1 cellular context compared by ENCODE assay signal in the genomic region with DNA sequence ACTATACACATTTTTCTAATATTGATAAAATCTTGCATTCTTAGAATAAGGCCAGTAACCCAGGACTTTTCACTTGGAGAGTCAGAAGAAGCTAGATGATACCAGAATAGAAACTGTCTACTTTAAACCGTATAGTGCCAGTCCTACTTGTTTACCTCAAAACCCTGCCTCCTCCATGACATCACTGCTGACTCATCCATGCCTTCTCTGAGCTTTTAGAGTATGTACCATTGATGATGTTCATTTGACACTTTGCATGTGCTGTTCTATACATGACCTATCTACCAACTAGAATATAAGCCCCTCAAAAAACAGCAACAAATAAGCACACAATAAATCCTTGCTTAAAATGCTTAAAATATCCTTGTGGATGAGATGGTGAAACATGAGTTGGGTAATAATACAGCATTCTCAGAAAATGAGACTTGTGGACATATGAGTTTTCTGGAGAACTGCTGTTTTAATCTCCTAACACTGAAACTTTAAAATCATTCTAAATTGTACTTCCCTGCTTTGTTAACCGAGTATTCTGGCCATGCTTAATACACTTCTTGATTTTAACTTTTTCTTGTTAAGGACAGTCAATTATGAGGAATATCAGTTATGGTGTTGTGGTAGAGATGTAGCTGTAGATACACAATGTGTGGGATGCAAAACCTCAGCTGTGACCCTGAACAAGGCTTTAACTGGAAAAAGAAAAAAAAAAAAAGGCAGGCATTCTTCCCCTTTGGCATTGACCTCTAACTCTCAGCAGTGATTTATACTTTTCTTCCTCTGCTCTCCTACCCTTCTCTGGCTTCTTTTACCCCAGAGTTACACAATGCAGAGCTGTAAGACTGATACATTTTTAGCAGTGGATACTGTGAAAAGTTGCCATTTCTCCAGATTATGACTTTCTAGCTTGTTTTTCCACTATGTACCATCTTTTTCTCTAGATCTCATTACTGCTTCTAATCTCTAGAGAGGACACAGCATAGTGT.
TF ChIP-seq lines count a peak whose summit lies in the region.

No MANE protein-coding gene starts in this region.

TF ChIP-seq in K562, 482 proteins besides CTCF, POLR2A, EP300 and RAD21 (continued from another document):
- TF ChIP-seq, protein P1, sequence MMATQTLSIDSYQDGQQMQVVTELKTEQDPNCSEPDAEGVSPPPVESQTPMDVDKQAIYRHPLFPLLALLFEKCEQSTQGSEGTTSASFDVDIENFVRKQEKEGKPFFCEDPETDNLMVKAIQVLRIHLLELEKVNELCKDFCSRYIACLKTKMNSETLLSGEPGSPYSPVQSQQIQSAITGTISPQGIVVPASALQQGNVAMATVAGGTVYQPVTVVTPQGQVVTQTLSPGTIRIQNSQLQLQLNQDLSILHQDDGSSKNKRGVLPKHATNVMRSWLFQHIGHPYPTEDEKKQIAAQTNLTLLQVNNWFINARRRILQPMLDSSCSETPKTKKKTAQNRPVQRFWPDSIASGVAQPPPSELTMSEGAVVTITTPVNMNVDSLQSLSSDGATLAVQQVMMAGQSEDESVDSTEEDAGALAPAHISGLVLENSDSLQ (IDR thresholded peaks at IDR 0.05) = peak; percentile 50; the same call in 1 of the 2 replicates
- TF ChIP-seq FOXJ2 (tag; IDR thresholded peaks at IDR 0.05) (peak; percentile 70; the same call in 1 of the 2 replicates), JUN (IDR thresholded peaks at IDR 0.05; ENCODE audit: borderline replicate concordance, low read depth, low read length) (peak; percentile 95), JUN (CRISPR knock-in tag; IDR thresholded peaks at IDR 0.05; ENCODE audit: borderline replicate concordance) (no peak), NFYB (IDR thresholded peaks at IDR 0.05; ENCODE audit: extremely low read depth, insufficient read length) (no peak), ATF1 (CRISPR knock-in tag; IDR thresholded peaks at IDR 0.05) (no peak), ATF1 (tag; IDR thresholded peaks at IDR 0.05) (peak; percentile 87), HDAC2 (IDR thresholded peaks at IDR 0.05) (no peak), L3MBTL2 (IDR thresholded peaks at IDR 0.05) (0 out of 2 replicates have a peak, but pooled peaks have one; percentile 41), RBFOX2 (IDR thresholded peaks at IDR 0.05; ENCODE audit: low read depth, low read length) (0 out of 2 replicates have a peak, but pooled peaks have one; percentile 6), ZZZ3 (IDR thresholded peaks at IDR 0.05) (no peak), ELF1 (tag; IDR thresholded peaks at IDR 0.05) (no peak), CREB1 (IDR thresholded peaks at IDR 0.05) (peak; percentile 87), CREB1 (CRISPR knock-in tag; IDR thresholded peaks at IDR 0.05) (peak; percentile 67; the same call in 1 of the 2 replicates), POLR3A (IDR thresholded peaks at IDR 0.05; ENCODE audit: borderline replicate concordance, extremely low read depth, insufficient read depth, insufficient read length) (no peak), FOS (IDR thresholded peaks at IDR 0.05; ENCODE audit: extremely low read depth, insufficient read length) (peak; percentile 20), NFE2L1 (tag; IDR thresholded peaks at IDR 0.05; ENCODE audit: borderline replicate concordance, low read depth) (peak; percentile 47; the same call in 1 of the 2 replicates), MEIS2 (IDR thresholded peaks at IDR 0.05; ENCODE audit: partially characterized antibody) (peak; percentile 19), CHD1 (IDR thresholded peaks at IDR 0.05; ENCODE audit: low read length) (no peak), SETDB1 (IDR thresholded peaks at IDR 0.05; ENCODE audit: low read length) (no peak), ATF7 (IDR thresholded peaks at IDR 0.05) (peak; percentile 79), XRCC4 (IDR thresholded peaks at IDR 0.05; ENCODE audit: extremely low read depth, insufficient read depth, insufficient read length) (no peak), NFE2 (IDR thresholded peaks at IDR 0.05; ENCODE audit: low read depth) (peak; percentile 85), MTA3 (IDR thresholded peaks at IDR 0.05; ENCODE audit: borderline replicate concordance) (peak; percentile 37; the same call in 1 of the 2 replicates), DPF2 (IDR thresholded peaks at IDR 0.05) (peak; percentile 71; the same call in 1 of the 2 replicates), BMI1 (IDR thresholded peaks at IDR 0.05; ENCODE audit: low read length) (no peak), PYGO2 (tag; IDR thresholded peaks at IDR 0.05) (no peak), MAFF (IDR thresholded peaks at IDR 0.05; ENCODE audit: low read length) (peak; percentile 52; the same call in 1 of the 2 replicates), MAFK (IDR thresholded peaks at IDR 0.05; ENCODE audit: low read length) (peak; percentile 69), JUNB (CRISPR knock-in tag; conservative IDR thresholded peaks at IDR 0.05) (peak; percentile 76; the same call in 1 of the 2 replicates), PHB (CRISPR knock-in tag; IDR thresholded peaks at IDR 0.05) (no peak), TARDBP (IDR thresholded peaks at IDR 0.05) (peak; percentile 36; the same call in 1 of the 2 replicates), HOXB6 (CRISPR knock-in tag; IDR thresholded peaks at IDR 0.05; ENCODE audit: borderline replicate concordance) (no peak), KHSRP (IDR thresholded peaks at IDR 0.05) (no peak), C11orf30 (IDR thresholded peaks at IDR 0.05; ENCODE audit: low read depth) (peak; percentile 86), GABPB1 (CRISPR knock-in tag; IDR thresholded peaks at IDR 0.05) (no peak; the same call in 1 of the 2 replicates), NFRKB (IDR thresholded peaks at IDR 0.05; ENCODE audit: low read depth) (no peak), MAFG (tag; conservative IDR thresholded peaks at IDR 0.05) (peak; percentile 88), ZNF316 (IDR thresholded peaks at IDR 0.05) (peak; percentile 87), CBX2 (IDR thresholded peaks at IDR 0.05; ENCODE audit: insufficient read depth, low read length, poor library complexity, severe bottlenecking) (no peak)
- TF ChIP-seq, protein P2, sequence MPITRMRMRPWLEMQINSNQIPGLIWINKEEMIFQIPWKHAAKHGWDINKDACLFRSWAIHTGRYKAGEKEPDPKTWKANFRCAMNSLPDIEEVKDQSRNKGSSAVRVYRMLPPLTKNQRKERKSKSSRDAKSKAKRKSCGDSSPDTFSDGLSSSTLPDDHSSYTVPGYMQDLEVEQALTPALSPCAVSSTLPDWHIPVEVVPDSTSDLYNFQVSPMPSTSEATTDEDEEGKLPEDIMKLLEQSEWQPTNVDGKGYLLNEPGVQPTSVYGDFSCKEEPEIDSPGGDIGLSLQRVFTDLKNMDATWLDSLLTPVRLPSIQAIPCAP (CRISPR knock-in tag; IDR thresholded peaks at IDR 0.05; ENCODE audit: borderline replicate concordance) = no peak
- TF ChIP-seq, protein P3, sequence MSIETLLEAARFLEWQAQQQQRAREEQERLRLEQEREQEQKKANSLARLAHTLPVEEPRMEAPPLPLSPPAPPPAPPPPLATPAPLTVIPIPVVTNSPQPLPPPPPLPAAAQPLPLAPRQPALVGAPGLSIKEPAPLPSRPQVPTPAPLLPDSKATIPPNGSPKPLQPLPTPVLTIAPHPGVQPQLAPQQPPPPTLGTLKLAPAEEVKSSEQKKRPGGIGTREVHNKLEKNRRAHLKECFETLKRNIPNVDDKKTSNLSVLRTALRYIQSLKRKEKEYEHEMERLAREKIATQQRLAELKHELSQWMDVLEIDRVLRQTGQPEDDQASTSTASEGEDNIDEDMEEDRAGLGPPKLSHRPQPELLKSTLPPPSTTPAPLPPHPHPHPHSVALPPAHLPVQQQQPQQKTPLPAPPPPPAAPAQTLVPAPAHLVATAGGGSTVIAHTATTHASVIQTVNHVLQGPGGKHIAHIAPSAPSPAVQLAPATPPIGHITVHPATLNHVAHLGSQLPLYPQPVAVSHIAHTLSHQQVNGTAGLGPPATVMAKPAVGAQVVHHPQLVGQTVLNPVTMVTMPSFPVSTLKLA (conservative IDR thresholded peaks at IDR 0.05) = peak in 1 of 2 experiments; percentile 54; a peak in 1 of 4 replicates
- TF ChIP-seq, protein P4, sequence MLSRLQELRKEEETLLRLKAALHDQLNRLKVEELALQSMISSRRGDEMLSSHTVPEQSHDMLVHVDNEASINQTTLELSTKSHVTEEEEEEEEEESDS (CRISPR knock-in tag; IDR thresholded peaks at IDR 0.05) = no peak
- TF ChIP-seq, protein P5, sequence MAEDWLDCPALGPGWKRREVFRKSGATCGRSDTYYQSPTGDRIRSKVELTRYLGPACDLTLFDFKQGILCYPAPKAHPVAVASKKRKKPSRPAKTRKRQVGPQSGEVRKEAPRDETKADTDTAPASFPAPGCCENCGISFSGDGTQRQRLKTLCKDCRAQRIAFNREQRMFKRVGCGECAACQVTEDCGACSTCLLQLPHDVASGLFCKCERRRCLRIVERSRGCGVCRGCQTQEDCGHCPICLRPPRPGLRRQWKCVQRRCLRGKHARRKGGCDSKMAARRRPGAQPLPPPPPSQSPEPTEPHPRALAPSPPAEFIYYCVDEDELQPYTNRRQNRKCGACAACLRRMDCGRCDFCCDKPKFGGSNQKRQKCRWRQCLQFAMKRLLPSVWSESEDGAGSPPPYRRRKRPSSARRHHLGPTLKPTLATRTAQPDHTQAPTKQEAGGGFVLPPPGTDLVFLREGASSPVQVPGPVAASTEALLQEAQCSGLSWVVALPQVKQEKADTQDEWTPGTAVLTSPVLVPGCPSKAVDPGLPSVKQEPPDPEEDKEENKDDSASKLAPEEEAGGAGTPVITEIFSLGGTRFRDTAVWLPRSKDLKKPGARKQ (CRISPR knock-in tag; IDR thresholded peaks at IDR 0.05) = no peak
- TF ChIP-seq, protein P6, sequence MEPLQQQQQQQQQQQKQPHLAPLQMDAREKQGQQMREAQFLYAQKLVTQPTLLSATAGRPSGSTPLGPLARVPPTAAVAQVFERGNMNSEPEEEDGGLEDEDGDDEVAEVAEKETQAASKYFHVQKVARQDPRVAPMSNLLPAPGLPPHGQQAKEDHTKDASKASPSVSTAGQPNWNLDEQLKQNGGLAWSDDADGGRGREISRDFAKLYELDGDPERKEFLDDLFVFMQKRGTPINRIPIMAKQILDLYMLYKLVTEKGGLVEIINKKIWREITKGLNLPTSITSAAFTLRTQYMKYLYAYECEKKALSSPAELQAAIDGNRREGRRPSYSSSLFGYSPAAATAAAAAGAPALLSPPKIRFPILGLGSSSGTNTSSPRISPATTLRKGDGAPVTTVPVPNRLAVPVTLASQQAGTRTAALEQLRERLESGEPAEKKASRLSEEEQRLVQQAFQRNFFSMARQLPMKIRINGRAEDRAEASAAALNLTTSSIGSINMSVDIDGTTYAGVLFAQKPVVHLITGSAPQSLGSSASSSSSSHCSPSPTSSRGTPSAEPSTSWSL (CRISPR knock-in tag; IDR thresholded peaks at IDR 0.05; ENCODE audit: borderline replicate concordance) = no peak
